In genomic region chr5:96142184-96142781, GRCh38 we compare ENCODE assay signal across 22 cellular contexts.
"Had no signal": no experiment of that assay in that cellular context is flagged by ENCODE, and none has a peak within 500 bp of the region (broad histone marks: within the 10 kb centered on the region; RNA-seq: fewer than 3 reads in every experiment).

No MANE protein-coding gene starts in this region.

- H3K36me3 Mint-ChIP-seq: WTC11 had no signal

- H3K4me3 Mint-ChIP-seq: activated CD4-positive, alpha-beta T cell treated with anti-CD3 and anti-CD28 coated beads for 36 hours; activated naive CD4-positive, alpha-beta T cell treated with anti-CD3 and anti-CD28 coated beads for 36 hours; activated T-cell treated with anti-CD3 and anti-CD28 coated beads, Interleukin-2, amount 50 U/mL, for 72 hours; memory B cell; nephron; stimulated activated naive CD8-positive, alpha-beta T cell treated with anti-CD3 and anti-CD28 coated beads, Interleukin-15, Interleukin-2, amounts not matched to agents 100 ng/mL and 50 ng/mL, for 24 hours; WTC11 had no signal

- H3K27ac Mint-ChIP-seq: activated CD4-positive, alpha-beta T cell treated with anti-CD3 and anti-CD28 coated beads for 36 hours; activated naive CD4-positive, alpha-beta T cell treated with anti-CD3 and anti-CD28 coated beads for 36 hours; activated T-cell treated with anti-CD3 and anti-CD28 coated beads, Interleukin-2, amount 50 U/mL, for 72 hours; memory B cell; nephron; stimulated activated naive CD8-positive, alpha-beta T cell treated with anti-CD3 and anti-CD28 coated beads, Interleukin-15, Interleukin-2, amounts not matched to agents 100 ng/mL and 50 ng/mL, for 24 hours; WTC11 had no signal

- H3K9me3 ChIP-seq: neutrophil, pancreas, psoas muscle, right atrium auricular region, tibial artery had no signal

- H3K36me3 ChIP-seq: neutrophil, pancreas, right atrium auricular region, tibial artery had no signal

- H3K27me3 ChIP-seq: foreskin keratinocyte, neutrophil, pancreas, right atrium auricular region, tibial artery had no signal

- H3K4me3 ChIP-seq: pancreas, psoas muscle, right atrium auricular region, tibial artery had no signal

- ATAC-seq: activated CD4-positive, alpha-beta T cell treated with anti-CD3 and anti-CD28 coated beads for 36 hours; activated T-cell treated with anti-CD3 and anti-CD28 coated beads, Interleukin-2, amount 50 U/mL, for 72 hours; foreskin keratinocyte; psoas muscle; WTC11 had no signal

- H3K4me1 Mint-ChIP-seq: memory B cell, nephron had no signal

- H3K27ac ChIP-seq: foreskin keratinocyte, neutrophil, psoas muscle, right atrium auricular region, tibial artery had no signal

- DNase-seq: activated CD4-positive, alpha-beta T cell treated with anti-CD3 and anti-CD28 coated beads for 36 hours; activated CD4-positive, alpha-beta T cell treated with anti-CD3 and anti-CD28 coated beads, Interleukin-2, amount 50 U/mL, for 48 hours; activated effector memory CD4-positive, alpha-beta T cell treated with Interleukin-2 at 50 U/mL for 16 hours; activated naive CD4-positive, alpha-beta T cell treated with anti-CD3 and anti-CD28 coated beads for 36 hours; activated T-cell treated with anti-CD3 and anti-CD28 coated beads, Interleukin-2, amount 50 U/mL, for 72 hours; cerebellar nuclear complex; cortex of kidney; glutamatergic neuron; hippocampal formation; pancreas; psoas muscle; stimulated activated CD4-positive, alpha-beta T cell treated with anti-CD3 and anti-CD28 coated beads, Interleukin-1b, Interleukin-23, amount 100 ng/mL, for 48 hours; substantia nigra; T-helper 9 cell; tibial artery had no signal

- H3K4me1 ChIP-seq: psoas muscle had no signal

- H3K9me3 Mint-ChIP-seq: activated naive CD4-positive, alpha-beta T cell treated with anti-CD3 and anti-CD28 coated beads for 36 hours; activated T-cell treated with anti-CD3 and anti-CD28 coated beads, Interleukin-2, amount 50 U/mL, for 72 hours; memory B cell; nephron; stimulated activated naive CD8-positive, alpha-beta T cell treated with anti-CD3 and anti-CD28 coated beads, Interleukin-15, Interleukin-2, amounts not matched to agents 100 ng/mL and 50 ng/mL, for 24 hours; WTC11 had no signal

- FAIRE-seq: pancreas had no signal
